In genomic region chr19:2048959-2049740, GRCh38 we compare ENCODE assay signal across 8 cellular contexts. TPM values are rescaled to one million over a fixed set of nuclear protein-coding genes. Genes with fewer than 3 reads are reported as not detected.
A peak's percentile ranks its signal among the peaks of the same experiment; 100 is the strongest.
DNase-seq lines count a peak whose midpoint lies in the region; ATAC-seq, FAIRE-seq and TF ChIP-seq lines count a peak whose summit lies in the region.

No MANE protein-coding gene starts in this region.

- no peak for ATAC-seq in HG02938 (IDR thresholded peaks at IDR 0.05; ENCODE audit: unreplicated experiment)

- TF ChIP-seq POLR2A in endothelial cell of umbilical vein (IDR thresholded peaks at IDR 0.05; ENCODE audit: low read depth, low read length) (no peak), GM12891 (IDR thresholded peaks at IDR 0.05; ENCODE audit: low read depth, low read length) (no peak)

- CTCF ChIA-PET in endothelial cell of umbilical vein (lab: Charles Lee) = interaction anchor here (0.9 to 2.6 kb wide), 5 partner anchors 9 to 29 kb away, joined by 3 to 11 read pairs (median 3); no protein-coding TSS in a partner anchor

- no peaks in the 10 kb centered on the region for H4K20me1 ChIP-seq in endothelial cell of umbilical vein (replicated peaks; ENCODE audit: control insufficient read depth, extremely low read depth, insufficient read depth, low read length)

- peaks cover 29% of the 10 kb centered on the region for H3K4me1 ChIP-seq in endothelial cell of umbilical vein (ENCODE audit: control insufficient read depth, extremely low read depth, insufficient read depth, low read length)

- peak overlapping the region; percentile 86 to 96 (median 95) for H3K27ac Mint-ChIP-seq in nephron

- no peaks in the 10 kb centered on the region for H3K27me3 Mint-ChIP-seq in nephron (ENCODE audit: low read depth)

- peak overlapping the region in 2 of 3 experiments; percentile 81 for H3K4me3 ChIP-seq in endothelial cell of umbilical vein (replicated peaks in 1 of 3; ENCODE audit: insufficient read depth in 1 of 3, low read depth in 1 of 3, low read length in 3 of 3)

- POLR2A ChIA-PET in endothelial cell of umbilical vein (lab: Charles Lee) = no interaction called here

- H3K27ac ChIP-seq in endothelial cell of umbilical vein (ENCODE audit: insufficient read depth, low read depth, low read length) = no peak overlapping the region

- peak overlapping the region; percentile 36 for H3K9ac ChIP-seq in endothelial cell of umbilical vein (replicated peaks; ENCODE audit: extremely low read depth, insufficient read depth, low read length)

- FAIRE-seq in endothelial cell of umbilical vein (lab: Jason Lieb, UNC) (no peak), GM12891 (lab: Jason Lieb, UNC) (no peak)

- H3K4me2 ChIP-seq in endothelial cell of umbilical vein (ENCODE audit: insufficient read depth, low read length) = peak overlapping the region; percentile 82

- peak overlapping the region; percentile 87 to 96 (median 93) for H3K4me3 Mint-ChIP-seq in nephron

- no peaks in the 10 kb centered on the region for H3K9me3 ChIP-seq in endothelial cell of umbilical vein (replicated peaks; ENCODE audit: control insufficient read depth, insufficient read depth, low read length)

- peaks cover 47% of the 10 kb centered on the region for H3K79me2 ChIP-seq in endothelial cell of umbilical vein (ENCODE audit: control insufficient read depth, insufficient read depth, low read length)

- TF ChIP-seq CTCF in endothelial cell of umbilical vein (IDR thresholded peaks at IDR 0.05; ENCODE audit: extremely low read depth in 1 of 2, insufficient read depth in 1 of 2, low read depth in 1 of 2, low read length in 2 of 2) (no peak), nephron (IDR thresholded peaks at IDR 0.05; ENCODE audit: unreplicated experiment in 3 of 3) (no peak)

- no peaks in the 10 kb centered on the region for H3K27me3 ChIP-seq in endothelial cell of umbilical vein (ENCODE audit: control insufficient read depth in 2 of 2, insufficient read depth in 2 of 2, low read length in 2 of 2)

- intact Hi-C loops in endothelial cell of umbilical vein (cut with micrococcal nuclease) = no loop called here

- no peaks in the 10 kb centered on the region for H3K9me3 Mint-ChIP-seq in nephron

- peak in 9 of 14 donors; percentile 61 to 86 (median 80) for DNase-seq in C1 segment of cervical spinal cord (lab: John Stamatoyannopoulos, UW)
- DNase-seq in NCI-H226 = peak; percentile 41
- no peak for DNase-seq in endothelial cell of umbilical vein (ENCODE audit: low read depth, low spot score)
- DNase-seq in GM12891 (ENCODE audit: insufficient read length, low spot score) = no peak
- DNase-seq in NCI-H1105 treated with DMSO at 0.1 percent for 48 hours (lab: John Stamatoyannopoulos, UW) = no peak
- DNase-seq in GM03348 (ENCODE audit: low spot score) = no peak

- H3K4me1 Mint-ChIP-seq in nephron = peaks cover 5% of the 10 kb centered on the region

- H2AFZ ChIP-seq in endothelial cell of umbilical vein (ENCODE audit: low read depth, low read length) = no peak overlapping the region

- no TSS peak for BruUV-seq in endothelial cell of umbilical vein (replicated peaks; lab: Mats Ljungman, UMichigan)

- dilution Hi-C loops in endothelial cell of umbilical vein (cut with MboI; ENCODE audit: extremely low pct_ligation_motif_present, low sequenced_read_pairs) = no loop called here

- no peaks in the 10 kb centered on the region for H3K36me3 Mint-ChIP-seq in nephron (ENCODE audit: low read depth)

- peaks cover 4 to 14% of the 10 kb centered on the region in 2 experiments for H3K36me3 ChIP-seq in endothelial cell of umbilical vein (ENCODE audit: control insufficient read depth in 2 of 2, extremely low read depth in 1 of 2, insufficient read depth in 2 of 2, low read length in 2 of 2)

- no peaks in the 10 kb centered on the region for H3K9me1 ChIP-seq in endothelial cell of umbilical vein (replicated peaks; ENCODE audit: control insufficient read depth, extremely low read depth, insufficient read depth, low read length)

TF ChIP-seq in endothelial cell of umbilical vein, 7 proteins besides CTCF, POLR2A, EP300 and RAD21:
- no peak for TF ChIP-seq JUN (IDR thresholded peaks at IDR 0.05; ENCODE audit: borderline replicate concordance, insufficient read depth, insufficient read length, low read depth)
- TF ChIP-seq GATA2 (IDR thresholded peaks at IDR 0.05; ENCODE audit: insufficient read depth, insufficient read length, low read depth, low read length) = no peak
- no peak for TF ChIP-seq MAX (IDR thresholded peaks at IDR 0.05; ENCODE audit: insufficient read depth, insufficient read length)
- no peak for TF ChIP-seq FOS (IDR thresholded peaks at IDR 0.05; ENCODE audit: borderline replicate concordance, insufficient read depth, low read length)
- no peak for TF ChIP-seq EZH2 (IDR thresholded peaks at IDR 0.05; ENCODE audit: borderline replicate concordance, low read depth, low read length, severe bottlenecking)
- no peak for TF ChIP-seq MYC (IDR thresholded peaks at IDR 0.05; ENCODE audit: low read depth, low read length)
- no peak for TF ChIP-seq POLR2AphosphoS5 (IDR thresholded peaks at IDR 0.05; ENCODE audit: insufficient read depth, low read depth, low read length)
TF ChIP-seq in endothelial cell of umbilical vein: peak in this region for 0.

TF ChIP-seq in GM12891, 5 proteins besides CTCF, POLR2A, EP300 and RAD21:
- TF ChIP-seq POLR2AphosphoS5 (IDR thresholded peaks at IDR 0.05; ENCODE audit: low read depth, low read length) (no peak), PAX5 (IDR thresholded peaks at IDR 0.05; ENCODE audit: insufficient read depth, low read length, severe bottlenecking) (no peak), POU2F2 (IDR thresholded peaks at IDR 0.05; ENCODE audit: low read depth, low read length) (no peak), TAF1 (IDR thresholded peaks at IDR 0.05; ENCODE audit: low read depth, low read length) (no peak), SPI1 (IDR thresholded peaks at IDR 0.05; ENCODE audit: low read depth, low read length) (no peak)

RNA-seq across cellular contexts. Expression of gene MKNK2, which starts 1.9 kb away (rescaled TPM):
- 86.1 and 87.5 TPM in 2 replicates for total RNA-seq in endothelial cell of umbilical vein
- polyA plus RNA-seq in endothelial cell of umbilical vein = 65.1 and 96.2 TPM in 2 replicates
- 48.6 and 60.6 TPM in 2 replicates for polyA plus RNA-seq in endothelial cell of umbilical vein (2011; cell fraction: cytosol; rRNA removed)
- 51.3 and 66.9 TPM in 2 replicates for polyA plus RNA-seq in endothelial cell of umbilical vein (2011; cell fraction: nucleus; rRNA removed)
- polyA plus RNA-seq in endothelial cell of umbilical vein (2012) = 45.6 and 62.3 TPM in 2 replicates
- 49.2 and 82.5 TPM in 2 replicates for polyA minus RNA-seq in endothelial cell of umbilical vein
- 111 TPM for polyA minus RNA-seq in endothelial cell of umbilical vein (2011; cell fraction: cytosol; rRNA and poly(A)+ RNA removed)
- polyA minus RNA-seq in endothelial cell of umbilical vein (2011; cell fraction: nucleus; rRNA and poly(A)+ RNA removed) = 19.7 and 28.4 TPM in 2 replicates
- polyA plus RNA-seq in GM12891 (2012; ENCODE audit: low read depth, missing spikeins) = 178 TPM

RNA-seq across cellular contexts. Expression of gene BTBD2, which starts 33.6 kb away (rescaled TPM):
- 73.1 and 78.2 TPM in 2 replicates for total RNA-seq in endothelial cell of umbilical vein
- 59.2 and 76.1 TPM in 2 replicates for polyA plus RNA-seq in endothelial cell of umbilical vein
- 25.7 and 39.0 TPM in 2 replicates for polyA plus RNA-seq in endothelial cell of umbilical vein (2011; cell fraction: cytosol; rRNA removed)
- polyA plus RNA-seq in endothelial cell of umbilical vein (2011; cell fraction: nucleus; rRNA removed) = 28.3 and 30.7 TPM in 2 replicates
- polyA plus RNA-seq in endothelial cell of umbilical vein (2012) = 70.1 and 98.8 TPM in 2 replicates
- 30.8 and 35.3 TPM in 2 replicates for polyA minus RNA-seq in endothelial cell of umbilical vein
- 32.0 TPM for polyA minus RNA-seq in endothelial cell of umbilical vein (2011; cell fraction: cytosol; rRNA and poly(A)+ RNA removed)
- 9.5 and 22.0 TPM in 2 replicates for polyA minus RNA-seq in endothelial cell of umbilical vein (2011; cell fraction: nucleus; rRNA and poly(A)+ RNA removed)
- polyA plus RNA-seq in GM12891 (2012; ENCODE audit: low read depth, missing spikeins) = 42.2 TPM

RNA-seq across cellular contexts. Expression of gene MOB3A, which starts 47.0 kb away (rescaled TPM):
- total RNA-seq in endothelial cell of umbilical vein = 52.4 and 59.7 TPM in 2 replicates
- 46.5 and 50.7 TPM in 2 replicates for polyA plus RNA-seq in endothelial cell of umbilical vein
- 38.0 and 38.4 TPM in 2 replicates for polyA plus RNA-seq in endothelial cell of umbilical vein (2011; cell fraction: cytosol; rRNA removed)
- polyA plus RNA-seq in endothelial cell of umbilical vein (2011; cell fraction: nucleus; rRNA removed) = 21.1 and 21.3 TPM in 2 replicates
- 25.2 and 26.3 TPM in 2 replicates for polyA plus RNA-seq in endothelial cell of umbilical vein (2012)
- 39.4 and 61.6 TPM in 2 replicates for polyA minus RNA-seq in endothelial cell of umbilical vein
- 12.3 TPM for polyA minus RNA-seq in endothelial cell of umbilical vein (2011; cell fraction: cytosol; rRNA and poly(A)+ RNA removed)
- polyA minus RNA-seq in endothelial cell of umbilical vein (2011; cell fraction: nucleus; rRNA and poly(A)+ RNA removed) = 14.1 and 17.6 TPM in 2 replicates
- 112 TPM for polyA plus RNA-seq in GM12891 (2012; ENCODE audit: low read depth, missing spikeins)

RNA-seq across cellular contexts. Expression of gene IZUMO4, which starts 47.6 kb away (rescaled TPM):
- 1.1 and 2.0 TPM in 2 replicates for total RNA-seq in endothelial cell of umbilical vein
- 2.0 and 3.2 TPM in 2 replicates for polyA plus RNA-seq in endothelial cell of umbilical vein
- polyA plus RNA-seq in endothelial cell of umbilical vein (2011; cell fraction: cytosol; rRNA removed) = 0.52 and 0.78 TPM in 2 replicates
- 14.4 and 15.3 TPM in 2 replicates for polyA plus RNA-seq in endothelial cell of umbilical vein (2011; cell fraction: nucleus; rRNA removed)
- 0.87 and 1.3 TPM in 2 replicates for polyA plus RNA-seq in endothelial cell of umbilical vein (2012)
- polyA minus RNA-seq in endothelial cell of umbilical vein = 1.00 TPM in 1 of 2 replicates, not detected in the other
- polyA minus RNA-seq in endothelial cell of umbilical vein (2011; cell fraction: cytosol; rRNA and poly(A)+ RNA removed) = not detected
- polyA minus RNA-seq in endothelial cell of umbilical vein (2011; cell fraction: nucleus; rRNA and poly(A)+ RNA removed) = 1.5 TPM in 2 replicates
- 47.3 TPM for polyA plus RNA-seq in GM12891 (2012; ENCODE audit: low read depth, missing spikeins)

Comparison
In these comparisons a context has a peak if more than half of its experiments do, and no peak if none do; other contexts are left out.
1. DNase-seq: peak in C1 segment of cervical spinal cord (9 of 14) and NCI-H226 (single experiment); none in endothelial cell of umbilical vein (single experiment), GM12891 (single experiment), NCI-H1105 treated with DMSO at 0.1 percent for 48 hours (single experiment) and GM03348 (single experiment).